Comparison of ENCODE assay signal across 20 cellular contexts in the genomic region with DNA sequence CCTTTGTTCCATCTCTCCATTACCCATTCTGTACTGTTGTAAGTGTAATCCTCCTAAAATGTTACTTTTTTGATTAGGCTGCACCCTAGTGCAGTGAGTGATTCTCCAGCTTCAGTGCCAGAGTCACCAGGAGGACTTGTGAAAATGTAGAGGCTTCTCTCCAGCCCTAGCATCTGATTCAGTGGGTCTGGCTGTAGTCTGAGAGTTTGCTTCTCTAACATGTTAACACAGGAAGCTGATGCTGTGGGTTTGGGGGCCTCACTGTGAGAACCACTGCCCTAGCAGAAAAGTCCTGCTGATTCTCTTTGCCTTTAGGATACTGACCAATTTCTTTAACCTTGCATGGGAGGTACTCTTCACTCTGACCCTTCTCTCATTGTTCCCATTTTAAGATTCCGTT. TPM values are rescaled to one million over a fixed set of nuclear protein-coding genes. Genes with fewer than 3 reads are reported as not detected.
DNase-seq lines count a peak whose midpoint lies in the region; ATAC-seq lines count a peak whose summit lies in the region.
"Had no signal": no experiment of that assay in that cellular context is flagged by ENCODE, and none has a peak within 500 bp of the region (broad histone marks: within the 10 kb centered on the region; RNA-seq: fewer than 3 reads in every experiment).

No MANE protein-coding gene starts in this region.

- peak overlapping the region; percentile 5 for H3K27ac Mint-ChIP-seq in activated CD4-positive, alpha-beta T cell treated with anti-CD3 and anti-CD28 coated beads for 36 hours
- peak overlapping the region; percentile 63 for H3K27ac Mint-ChIP-seq in stimulated activated naive CD8-positive, alpha-beta T cell treated with anti-CD3 and anti-CD28 coated beads, Interleukin-15, Interleukin-2, amounts not matched to agents 100 ng/mL and 50 ng/mL, for 24 hours
- peak overlapping the region; percentile 76 for H3K27ac Mint-ChIP-seq in effector memory CD8-positive, alpha-beta T cell
- H3K27ac Mint-ChIP-seq in stimulated activated naive CD8-positive, alpha-beta T cell treated with anti-CD3 and anti-CD28 coated beads, Interleukin-15, amount 100 ng/mL, for 72 hours: peak overlapping the region; percentile 48 to 57

- DNase-seq in activated CD4-positive, alpha-beta T cell treated with anti-CD3 and anti-CD28 coated beads for 36 hours: no peak
- no peak for DNase-seq in activated CD4-positive, alpha-beta T cell treated with anti-CD3 and anti-CD28 coated beads for 4 hours
- DNase-seq in stimulated activated naive CD8-positive, alpha-beta T cell treated with anti-CD3 and anti-CD28 coated beads, Interleukin-15, Interleukin-2, amounts not matched to agents 100 U/mL and 50 U/mL, for 24 hours: no peak
- peak in 1 of 3 experiments; percentile 14 for DNase-seq in effector memory CD8-positive, alpha-beta T cell
- DNase-seq in stimulated activated naive CD8-positive, alpha-beta T cell treated with anti-CD3 and anti-CD28 coated beads, Interleukin-15, amount 100 ng/mL, for 72 hours: no peak
- DNase-seq: 8988T, Caco-2, GM23248, HCEC 1CT, Karpas-422, MG63, NCI-H1048, NCI-H1436, NCI-H1930, NCI-H345, NCI-H526 had no signal

- CTCF ChIA-PET in activated CD4-positive, alpha-beta T cell treated with anti-CD3 and anti-CD28 coated beads for 36 hours (lab: Charles Lee): interaction anchor here (1.4 to 2.8 kb wide), 2 partner anchors 22 to 23 kb away, joined by 4 to 11 read pairs; no protein-coding TSS in a partner anchor

- POLR2A ChIA-PET in activated CD4-positive, alpha-beta T cell treated with anti-CD3 and anti-CD28 coated beads for 36 hours (lab: Charles Lee): no interaction called here

- peaks cover 36% of the 10 kb centered on the region for H3K36me3 Mint-ChIP-seq in activated CD4-positive, alpha-beta T cell treated with anti-CD3 and anti-CD28 coated beads for 36 hours (ENCODE audit: low read depth)
- peaks cover 37% of the 10 kb centered on the region for H3K36me3 Mint-ChIP-seq in stimulated activated naive CD8-positive, alpha-beta T cell treated with anti-CD3 and anti-CD28 coated beads, Interleukin-15, Interleukin-2, amounts not matched to agents 100 ng/mL and 50 ng/mL, for 24 hours (ENCODE audit: low read depth)
- H3K36me3 Mint-ChIP-seq in effector memory CD8-positive, alpha-beta T cell (ENCODE audit: insufficient read depth): peaks cover 64% of the 10 kb centered on the region

- peaks cover 52% of the 10 kb centered on the region for H3K4me1 Mint-ChIP-seq in activated CD4-positive, alpha-beta T cell treated with anti-CD3 and anti-CD28 coated beads for 36 hours
- peaks cover 61% of the 10 kb centered on the region for H3K4me1 Mint-ChIP-seq in stimulated activated naive CD8-positive, alpha-beta T cell treated with anti-CD3 and anti-CD28 coated beads, Interleukin-15, Interleukin-2, amounts not matched to agents 100 ng/mL and 50 ng/mL, for 24 hours (ENCODE audit: low read depth)
- H3K4me1 Mint-ChIP-seq in effector memory CD8-positive, alpha-beta T cell (ENCODE audit: low read depth in 2 of 2): peaks cover 17 to 38% of the 10 kb centered on the region in 2 donors
- H3K4me1 Mint-ChIP-seq in stimulated activated naive CD8-positive, alpha-beta T cell treated with anti-CD3 and anti-CD28 coated beads, Interleukin-15, amount 100 ng/mL, for 72 hours: peaks cover 48% of the 10 kb centered on the region

- H3K9me3 Mint-ChIP-seq in activated CD4-positive, alpha-beta T cell treated with anti-CD3 and anti-CD28 coated beads for 36 hours (ENCODE audit: low read depth): no peaks in the 10 kb centered on the region
- H3K9me3 Mint-ChIP-seq in stimulated activated naive CD8-positive, alpha-beta T cell treated with anti-CD3 and anti-CD28 coated beads, Interleukin-15, Interleukin-2, amounts not matched to agents 100 ng/mL and 50 ng/mL, for 24 hours: no peaks in the 10 kb centered on the region
- H3K9me3 Mint-ChIP-seq in effector memory CD8-positive, alpha-beta T cell: no peaks in the 10 kb centered on the region
- no peaks in the 10 kb centered on the region for H3K9me3 Mint-ChIP-seq in stimulated activated naive CD8-positive, alpha-beta T cell treated with anti-CD3 and anti-CD28 coated beads, Interleukin-15, amount 100 ng/mL, for 72 hours

- H3K4me3 Mint-ChIP-seq in activated CD4-positive, alpha-beta T cell treated with anti-CD3 and anti-CD28 coated beads for 36 hours: no peak overlapping the region
- no peak overlapping the region for H3K4me3 Mint-ChIP-seq in stimulated activated naive CD8-positive, alpha-beta T cell treated with anti-CD3 and anti-CD28 coated beads, Interleukin-15, Interleukin-2, amounts not matched to agents 100 ng/mL and 50 ng/mL, for 24 hours
- H3K4me3 Mint-ChIP-seq in effector memory CD8-positive, alpha-beta T cell: peak overlapping the region in 1 of 2 donors; percentile 18
- H3K4me3 Mint-ChIP-seq in stimulated activated naive CD8-positive, alpha-beta T cell treated with anti-CD3 and anti-CD28 coated beads, Interleukin-15, amount 100 ng/mL, for 72 hours: no peak overlapping the region

- H3K27me3 Mint-ChIP-seq in activated CD4-positive, alpha-beta T cell treated with anti-CD3 and anti-CD28 coated beads for 36 hours: no peaks in the 10 kb centered on the region
- H3K27me3 Mint-ChIP-seq in stimulated activated naive CD8-positive, alpha-beta T cell treated with anti-CD3 and anti-CD28 coated beads, Interleukin-15, Interleukin-2, amounts not matched to agents 100 ng/mL and 50 ng/mL, for 24 hours: no peaks in the 10 kb centered on the region
- no peaks in the 10 kb centered on the region for H3K27me3 Mint-ChIP-seq in effector memory CD8-positive, alpha-beta T cell
- no peaks in the 10 kb centered on the region for H3K27me3 Mint-ChIP-seq in stimulated activated naive CD8-positive, alpha-beta T cell treated with anti-CD3 and anti-CD28 coated beads, Interleukin-15, amount 100 ng/mL, for 72 hours

- intact Hi-C loops in activated CD4-positive, alpha-beta T cell treated with anti-CD3 and anti-CD28 coated beads for 36 hours (cut with DNase I, micrococcal nuclease): no loop called here

- no peak for ATAC-seq in activated CD4-positive, alpha-beta T cell treated with anti-CD3 and anti-CD28 coated beads for 36 hours
- ATAC-seq in stimulated activated naive CD8-positive, alpha-beta T cell treated with anti-CD3 and anti-CD28 coated beads, Interleukin-15, Interleukin-2, amounts not matched to agents 100 U/mL and 50 U/mL, for 24 hours: no peak
- ATAC-seq in effector memory CD8-positive, alpha-beta T cell (replicated peaks): peak; percentile 71
- no peak for ATAC-seq in stimulated activated naive CD8-positive, alpha-beta T cell treated with anti-CD3 and anti-CD28 coated beads, Interleukin-15, amount 100 ng/mL, for 72 hours
- ATAC-seq in HG03095 (IDR thresholded peaks at IDR 0.05; ENCODE audit: unreplicated experiment): no peak
- no peak for ATAC-seq in GM21360 (IDR thresholded peaks at IDR 0.05; ENCODE audit: unreplicated experiment)
- ATAC-seq: Panc1 had no signal

RNA-seq across cellular contexts. Expression of gene CSGALNACT2, which starts 24.4 kb away (rescaled TPM):
- 10 to 100 TPM; 19.3 to 19.5 TPM for total RNA-seq in activated CD4-positive, alpha-beta T cell treated with anti-CD3 and anti-CD28 coated beads for 36 hours

Comparison
In these comparisons a context has a peak if more than half of its experiments do, and no peak if none do; other contexts are left out.
1. H3K27ac Mint-ChIP-seq: peak in every context shown above with its lines; median percentile 76 in effector memory CD8-positive, alpha-beta T cell; 63 in stimulated activated naive CD8-positive, alpha-beta T cell treated with anti-CD3 and anti-CD28 coated beads, Interleukin-15, Interleukin-2, amounts not matched to agents 100 ng/mL and 50 ng/mL, for 24 hours; 52 in stimulated activated naive CD8-positive, alpha-beta T cell treated with anti-CD3 and anti-CD28 coated beads, Interleukin-15, amount 100 ng/mL, for 72 hours; 5 in activated CD4-positive, alpha-beta T cell treated with anti-CD3 and anti-CD28 coated beads for 36 hours.